ENCODE assay signal across 1 cellular context in genomic region chr6:54204921-54205511, GRCh38.
A peak's percentile ranks its signal among the peaks of the same experiment; 100 is the strongest.
TF ChIP-seq lines count a peak whose summit lies in the region.

No MANE protein-coding gene starts in this region.

TF ChIP-seq in HepG2, 621 proteins besides CTCF, POLR2A, EP300 and RAD21 (continued from another document and continues in another):
- TF ChIP-seq ZNF513 (CRISPR knock-in tag; conservative IDR thresholded peaks at IDR 0.05) (no peak), ZBTB43 (CRISPR knock-in tag; conservative IDR thresholded peaks at IDR 0.05) (no peak), ZNF850 (CRISPR knock-in tag; conservative IDR thresholded peaks at IDR 0.05) (no peak), ZFP36L2 (CRISPR knock-in tag; IDR thresholded peaks at IDR 0.05) (no peak), ZSCAN30 (CRISPR knock-in tag; IDR thresholded peaks at IDR 0.05) (no peak), GLMP (CRISPR knock-in tag; IDR thresholded peaks at IDR 0.05; ENCODE audit: borderline replicate concordance) (no peak), ZNF180 (CRISPR knock-in tag; IDR thresholded peaks at IDR 0.05; ENCODE audit: borderline replicate concordance, low read depth) (no peak), ZNF124 (CRISPR knock-in tag; IDR thresholded peaks at IDR 0.05) (no peak), PAF1 (CRISPR knock-in tag; IDR thresholded peaks at IDR 0.05) (no peak), TCF7L2 (IDR thresholded peaks at IDR 0.05; ENCODE audit: low read depth, low read length) (peak; percentile 85), ZNF441 (CRISPR knock-in tag; IDR thresholded peaks at IDR 0.05; ENCODE audit: borderline replicate concordance) (no peak), ISL2 (CRISPR knock-in tag; IDR thresholded peaks at IDR 0.05) (peak; percentile 82), RFX5 (IDR thresholded peaks at IDR 0.05; ENCODE audit: low read depth, low read length) (no peak), NFIC (IDR thresholded peaks at IDR 0.05; ENCODE audit: low read length) (peak; percentile 41), SRSF4 (IDR thresholded peaks at IDR 0.05; ENCODE audit: low read depth, low read length, poor library complexity, severe bottlenecking) (no peak), ZNF780A (CRISPR knock-in tag; IDR thresholded peaks at IDR 0.05) (no peak), TAF1 (CRISPR knock-in tag; IDR thresholded peaks at IDR 0.05) (no peak), MTA1 (CRISPR knock-in tag; IDR thresholded peaks at IDR 0.05; ENCODE audit: borderline replicate concordance) (no peak), CBX1 (IDR thresholded peaks at IDR 0.05; ENCODE audit: low read depth) (no peak), ZNF644 (CRISPR knock-in tag; IDR thresholded peaks at IDR 0.05; ENCODE audit: low read depth) (peak; percentile 50; the same call in 1 of the 2 replicates), ZNF296 (CRISPR knock-in tag; conservative IDR thresholded peaks at IDR 0.05) (no peak), THRA (CRISPR knock-in tag; IDR thresholded peaks at IDR 0.05; ENCODE audit: borderline replicate concordance) (peak; percentile 54; the same call in 1 of the 2 replicates), POGZ (CRISPR knock-in tag; IDR thresholded peaks at IDR 0.05) (peak; percentile 36; the same call in 1 of the 2 replicates), ZXDC (CRISPR knock-in tag; IDR thresholded peaks at IDR 0.05) (no peak), HMG20B (CRISPR knock-in tag; conservative IDR thresholded peaks at IDR 0.05) (no peak), ZBTB49 (CRISPR knock-in tag; IDR thresholded peaks at IDR 0.05; ENCODE audit: borderline replicate concordance) (no peak), TAF15 (IDR thresholded peaks at IDR 0.05; ENCODE audit: low read depth, low read length, poor library complexity, severe bottlenecking) (no peak), PCBP1 (IDR thresholded peaks at IDR 0.05; ENCODE audit: borderline replicate concordance, low read depth, low read length) (no peak), MEF2D (CRISPR knock-in tag; IDR thresholded peaks at IDR 0.05) (no peak), ATF3 (CRISPR knock-in tag; IDR thresholded peaks at IDR 0.05) (no peak), FOXC1 (CRISPR knock-in tag; IDR thresholded peaks at IDR 0.05; ENCODE audit: borderline replicate concordance) (no peak), ADNP (CRISPR knock-in tag; IDR thresholded peaks at IDR 0.05) (no peak), ZBTB40 (IDR thresholded peaks at IDR 0.05) (no peak), ZBTB40 (CRISPR knock-in tag; IDR thresholded peaks at IDR 0.05) (no peak), ZSCAN5A (CRISPR knock-in tag; IDR thresholded peaks at IDR 0.05; ENCODE audit: borderline replicate concordance) (no peak), HDAC1 (CRISPR knock-in tag; IDR thresholded peaks at IDR 0.05) (no peak), CHCHD3 (CRISPR knock-in tag; IDR thresholded peaks at IDR 0.05) (no peak), ZBTB1 (CRISPR knock-in tag; IDR thresholded peaks at IDR 0.05; ENCODE audit: borderline replicate concordance) (no peak), SRSF9 (IDR thresholded peaks at IDR 0.05; ENCODE audit: borderline replicate concordance, insufficient read depth, low read depth, low read length, poor library complexity, severe bottlenecking) (no peak), RCOR2 (CRISPR knock-in tag; IDR thresholded peaks at IDR 0.05) (no peak), MTF2 (CRISPR knock-in tag; IDR thresholded peaks at IDR 0.05; ENCODE audit: borderline replicate concordance) (no peak)
